8 cellular contexts compared by ENCODE assay signal in the genomic region with DNA sequence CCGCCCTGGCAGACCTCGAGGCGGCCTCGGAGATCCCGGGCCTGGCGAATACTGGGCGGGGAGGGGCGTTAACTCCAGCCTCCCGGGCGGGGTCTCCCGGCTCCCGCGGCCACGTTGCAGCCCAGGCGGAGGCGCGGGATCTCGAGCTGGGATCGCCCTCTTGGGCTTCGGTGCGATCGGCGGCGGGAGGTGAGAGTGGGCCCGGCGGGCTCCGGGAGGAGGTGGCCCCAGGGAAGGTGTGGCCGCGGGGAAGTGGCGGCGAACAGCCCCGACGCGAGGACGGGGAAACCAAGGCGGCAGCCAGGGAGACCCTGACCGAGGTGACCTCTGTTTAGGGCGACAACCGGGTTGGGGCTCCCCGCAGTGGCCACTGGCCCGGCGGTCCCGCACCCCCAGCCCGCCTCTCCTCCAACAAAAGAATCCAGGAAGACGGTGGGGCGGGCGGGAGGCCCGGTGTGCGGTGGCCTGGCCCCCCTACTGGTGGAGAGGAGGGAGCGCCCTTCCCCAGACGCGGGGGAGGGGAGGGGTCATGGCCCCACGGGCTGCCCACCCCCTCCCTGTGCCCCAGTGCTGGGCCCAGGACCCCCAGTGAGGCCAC. TPM values are rescaled to one million over a fixed set of nuclear protein-coding genes. Genes with fewer than 3 reads are reported as not detected.
DNase-seq lines count a peak whose midpoint lies in the region; ATAC-seq and TF ChIP-seq lines count a peak whose summit lies in the region.

TSS of gene PHETA2 (plus strand) at position 96 of the 598 bp plus-strand sequence. CDS start 3,046 bp downstream, outside the sequence.

- H3K27me3 Mint-ChIP-seq in activated CD4-positive, alpha-beta T cell treated with anti-CD3 and anti-CD28 coated beads, Interleukin-2, amount 10 ng/mL, durations not matched to agents 7 days and 5 days, result no peaks in the 10 kb centered on the region

- H3K27ac Mint-ChIP-seq in activated CD4-positive, alpha-beta T cell treated with anti-CD3 and anti-CD28 coated beads, Interleukin-2, amount 10 ng/mL, durations not matched to agents 7 days and 5 days, result peak within 1 kb of the TSS; percentile 85

- peak within 1 kb of the TSS; percentile 51 for H3K4me3 Mint-ChIP-seq in activated CD4-positive, alpha-beta T cell treated with anti-CD3 and anti-CD28 coated beads, Interleukin-2, amount 10 ng/mL, durations not matched to agents 7 days and 5 days

- POLR2A ChIA-PET in activated CD4-positive, alpha-beta T cell treated with anti-CD3 and anti-CD28 coated beads, Interleukin-2, amount 10 ng/mL, durations not matched to agents 7 days and 5 days (lab: Charles Lee), result no interaction called here

- H3K27me3 ChIP-seq in effector memory CD4-positive, alpha-beta T cell (replicated peaks; ENCODE audit: control insufficient read depth, insufficient read depth, low read length, poor library complexity, severe bottlenecking), result no peaks in the 10 kb centered on the region

- no peak for ATAC-seq in HG03342 (IDR thresholded peaks at IDR 0.05; ENCODE audit: unreplicated experiment)

- H3K4me1 ChIP-seq in effector memory CD4-positive, alpha-beta T cell (ENCODE audit: control insufficient read depth, insufficient read depth, low read length, poor library complexity, severe bottlenecking), result peaks cover 36% of the 10 kb centered on the region

- CTCF ChIA-PET in activated CD4-positive, alpha-beta T cell treated with anti-CD3 and anti-CD28 coated beads, Interleukin-2, amount 10 ng/mL, durations not matched to agents 7 days and 5 days (lab: Charles Lee), result interaction anchor here (1.0 to 2.5 kb wide), 2 partner anchors 12 to 16 kb away, joined by 3 to 19 read pairs; partner anchors contain the start of gene NDUFA6

- H3K36me3 ChIP-seq in effector memory CD4-positive, alpha-beta T cell (ENCODE audit: control insufficient read depth, insufficient read depth, low read length), result no peaks in the 10 kb centered on the region

- no peaks in the 10 kb centered on the region for H3K9me3 ChIP-seq in effector memory CD4-positive, alpha-beta T cell (ENCODE audit: control insufficient read depth, low read length)

- peak; percentile 58 for DNase-seq in activated CD4-positive, alpha-beta T cell treated with anti-CD3 and anti-CD28 coated beads, Interleukin-2, amount 10 ng/mL, durations not matched to agents 7 days and 5 days
- peak in 1 of 3 donors; percentile 44 for DNase-seq in effector memory CD4-positive, alpha-beta T cell
- no peak for DNase-seq in mucosa of gallbladder (ENCODE audit: low spot score)
- DNase-seq in substantia nigra (lab: John Stamatoyannopoulos, UW), result peak in 4 of 49 donors; percentile 18 to 35 (median 20)
- DNase-seq in KG1 (lab: John Stamatoyannopoulos, UW), result no peak
- no peak for DNase-seq in RPMI8226

- TF ChIP-seq CTCF in GM12875 (IDR thresholded peaks at IDR 0.05; ENCODE audit: borderline replicate concordance, insufficient read depth, low read depth, low read length), result peak; percentile 50

- peak within 1 kb of the TSS; percentile 47 for H3K27ac ChIP-seq in effector memory CD4-positive, alpha-beta T cell (ENCODE audit: insufficient read depth, low read length, poor library complexity, severe bottlenecking)
- peak within 1 kb of the TSS; percentile 55 for H3K27ac ChIP-seq in substantia nigra (ENCODE audit: low read depth, low read length, poor library complexity, severe bottlenecking)

- H3K4me3 ChIP-seq in GM12875 (ENCODE audit: low read depth, low read length), result peak within 1 kb of the TSS; percentile 34
- peak within 1 kb of the TSS; percentile 59 for H3K4me3 ChIP-seq in effector memory CD4-positive, alpha-beta T cell (ENCODE audit: insufficient read depth, low read depth, low read length, poor library complexity, severe bottlenecking)

- H3K4me1 Mint-ChIP-seq in activated CD4-positive, alpha-beta T cell treated with anti-CD3 and anti-CD28 coated beads, Interleukin-2, amount 10 ng/mL, durations not matched to agents 7 days and 5 days, result peaks cover 52% of the 10 kb centered on the region

- H3K36me3 Mint-ChIP-seq in activated CD4-positive, alpha-beta T cell treated with anti-CD3 and anti-CD28 coated beads, Interleukin-2, amount 10 ng/mL, durations not matched to agents 7 days and 5 days (ENCODE audit: low read depth), result peaks cover 3% of the 10 kb centered on the region

- no peaks in the 10 kb centered on the region for H3K9me3 Mint-ChIP-seq in activated CD4-positive, alpha-beta T cell treated with anti-CD3 and anti-CD28 coated beads, Interleukin-2, amount 10 ng/mL, durations not matched to agents 7 days and 5 days

RNA-seq across cellular contexts. Expression of gene PHETA2, which starts in this region (rescaled TPM):
- total RNA-seq in activated CD4-positive, alpha-beta T cell treated with anti-CD3 and anti-CD28 coated beads, Interleukin-2, amount 10 ng/mL, durations not matched to agents 7 days and 5 days, result 1 to 10 TPM; 1.8 to 2.6 TPM
- total RNA-seq in mucosa of gallbladder, result 10.3 TPM
